In the genomic region with DNA sequence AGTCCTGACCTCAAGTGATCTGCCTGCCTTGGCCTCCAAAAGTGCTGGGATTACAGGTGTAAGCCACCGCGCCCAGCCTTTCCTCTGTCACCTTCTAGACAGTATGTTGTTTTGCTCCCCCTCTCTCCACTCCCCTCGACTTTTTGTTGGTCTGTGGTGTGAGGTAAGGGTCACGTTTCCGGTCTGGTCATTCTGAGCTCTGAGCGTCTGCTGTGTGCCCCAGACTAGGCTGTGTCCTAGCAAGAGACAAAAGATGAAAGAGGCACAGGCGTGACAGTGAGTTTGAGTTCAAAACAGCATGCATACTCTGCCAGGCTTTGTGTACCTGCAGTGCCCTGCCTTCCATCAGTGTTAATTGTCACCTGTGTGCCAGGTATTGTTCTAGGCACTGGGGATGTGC, we compare ENCODE assay signal across 17 cellular contexts.
A peak's percentile ranks its signal among the peaks of the same experiment; 100 is the strongest.
DNase-seq lines count a peak whose midpoint lies in the region; ATAC-seq and TF ChIP-seq lines count a peak whose summit lies in the region.
"Had no signal": no experiment of that assay in that cellular context is flagged by ENCODE, and none has a peak within 500 bp of the region (broad histone marks: within the 10 kb centered on the region; RNA-seq: fewer than 3 reads in every experiment).

No MANE protein-coding gene starts in this region.

- no peak overlapping the region for H3K4me3 ChIP-seq in esophagus squamous epithelium
- H3K4me3 ChIP-seq: skin epidermis had no signal

- H3K27me3 ChIP-seq in esophagus squamous epithelium: no peaks in the 10 kb centered on the region

- no peaks in the 10 kb centered on the region for H3K27me3 Mint-ChIP-seq in T-helper 1 cell treated with Interleukin-12 subunit alpha and Interleukin-12 subunit beta and Interleukin-4 antibody, amounts not matched to agents 30 μg/mL and 1 μg/mL, for 36 hours (ENCODE audit: low read depth)
- H3K27me3 Mint-ChIP-seq in stimulated activated naive B cell treated with anti-CD40 and anti-IgM and Interleukin-4, amounts not matched to agents 10 μg/mL and 1 μg/mL and 100 μg/mL, for 72 hours: no peaks in the 10 kb centered on the region
- H3K27me3 Mint-ChIP-seq: activated naive CD4-positive, alpha-beta T cell treated with anti-CD3 and anti-CD28 coated beads, Interleukin-2, amount 50 U/mL, for 24 hours; activated T-cell treated with anti-CD3 and anti-CD28 coated beads, Interleukin-2, amount 50 U/mL, for 24 hours had no signal

- WGBS in esophagus squamous epithelium, 2 donors: 82 to 89% methylated on average over 7 of the region's 7 CpGs

- intact Hi-C loops in esophagus squamous epithelium (cut with DNase I): no loop called here

- H3K27ac ChIP-seq in esophagus squamous epithelium: peak overlapping the region in 3 of 4 donors; percentile 57 to 77 (median 62)

- H3K9me3 Mint-ChIP-seq in T-helper 1 cell treated with Interleukin-12 subunit alpha and Interleukin-12 subunit beta and Interleukin-4 antibody, amounts not matched to agents 30 μg/mL and 1 μg/mL, for 36 hours: no peaks in the 10 kb centered on the region
- no peaks in the 10 kb centered on the region for H3K9me3 Mint-ChIP-seq in stimulated activated naive B cell treated with anti-CD40 and anti-IgM and Interleukin-4, amounts not matched to agents 10 μg/mL and 1 μg/mL and 100 μg/mL, for 72 hours
- H3K9me3 Mint-ChIP-seq in activated naive CD4-positive, alpha-beta T cell treated with anti-CD3 and anti-CD28 coated beads, Interleukin-2, amount 50 U/mL, for 72 hours: no peaks in the 10 kb centered on the region
- H3K9me3 Mint-ChIP-seq: activated naive CD4-positive, alpha-beta T cell treated with anti-CD3 and anti-CD28 coated beads, Interleukin-2, amount 50 U/mL, for 24 hours; activated T-cell treated with anti-CD3 and anti-CD28 coated beads, Interleukin-2, amount 50 U/mL, for 24 hours had no signal

- no peak for TF ChIP-seq CTCF in esophagus squamous epithelium (IDR thresholded peaks at IDR 0.05)

- H3K4me3 Mint-ChIP-seq in T-helper 1 cell treated with Interleukin-12 subunit alpha and Interleukin-12 subunit beta and Interleukin-4 antibody, amounts not matched to agents 30 μg/mL and 1 μg/mL, for 36 hours: no peak overlapping the region
- peak overlapping the region in 1 of 2 donors; percentile 55 for H3K4me3 Mint-ChIP-seq in stimulated activated naive B cell treated with anti-CD40 and anti-IgM and Interleukin-4, amounts not matched to agents 10 μg/mL and 1 μg/mL and 100 μg/mL, for 72 hours
- H3K4me3 Mint-ChIP-seq: activated naive CD4-positive, alpha-beta T cell treated with anti-CD3 and anti-CD28 coated beads, Interleukin-2, amount 50 U/mL, for 24 hours; activated T-cell treated with anti-CD3 and anti-CD28 coated beads, Interleukin-2, amount 50 U/mL, for 24 hours had no signal

- H3K36me3 ChIP-seq in esophagus squamous epithelium: peaks cover 0 to 60% (median 0%) of the 10 kb centered on the region in 3 donors

- H3K4me1 ChIP-seq in esophagus squamous epithelium: peaks cover 57 to 76% (median 63%) of the 10 kb centered on the region in 3 donors

- no peak for ATAC-seq in stimulated activated naive B cell treated with anti-CD40 and anti-IgM and Interleukin-4, amounts not matched to agents 10 μg/mL and 1 μg/mL and 100 μg/mL, for 72 hours (replicated peaks)
- no peak for ATAC-seq in GM21515 (IDR thresholded peaks at IDR 0.05; ENCODE audit: unreplicated experiment)
- ATAC-seq in activated naive CD4-positive, alpha-beta T cell treated with anti-CD3 and anti-CD28 coated beads, Interleukin-2, amount 50 U/mL, for 72 hours: no peak

- TF ChIP-seq POLR2A in esophagus squamous epithelium (IDR thresholded peaks at IDR 0.05): no peak

- H3K36me3 Mint-ChIP-seq in T-helper 1 cell treated with Interleukin-12 subunit alpha and Interleukin-12 subunit beta and Interleukin-4 antibody, amounts not matched to agents 30 μg/mL and 1 μg/mL, for 36 hours (ENCODE audit: low read depth): peaks cover 8% of the 10 kb centered on the region
- peaks cover 56 to 71% of the 10 kb centered on the region in 2 donors for H3K36me3 Mint-ChIP-seq in stimulated activated naive B cell treated with anti-CD40 and anti-IgM and Interleukin-4, amounts not matched to agents 10 μg/mL and 1 μg/mL and 100 μg/mL, for 72 hours
- no peaks in the 10 kb centered on the region for H3K36me3 Mint-ChIP-seq in activated naive CD4-positive, alpha-beta T cell treated with anti-CD3 and anti-CD28 coated beads, Interleukin-2, amount 50 U/mL, for 72 hours
- H3K36me3 Mint-ChIP-seq: activated naive CD4-positive, alpha-beta T cell treated with anti-CD3 and anti-CD28 coated beads, Interleukin-2, amount 50 U/mL, for 24 hours had no signal

- DNase-seq in T-helper 1 cell: no peak
- DNase-seq in NCI-H69 (lab: John Stamatoyannopoulos, UW): peak; percentile 80
- no peak for DNase-seq in esophagus squamous epithelium (lab: John Stamatoyannopoulos, UW)
- DNase-seq in stimulated activated naive B cell treated with anti-CD40 and anti-IgM and Interleukin-4, amounts not matched to agents 10 μg/mL and 1 μg/mL and 100 μg/mL, for 72 hours: no peak
- no peak for DNase-seq in HuH-7.5 (ENCODE audit: low spot score)
- no peak for DNase-seq in activated naive CD4-positive, alpha-beta T cell treated with anti-CD3 and anti-CD28 coated beads, Interleukin-2, amount 50 U/mL, for 72 hours (ENCODE audit: low spot score in 2 of 2)
- DNase-seq: activated CD4-positive, alpha-beta T cell treated with anti-CD3 and anti-CD28 coated beads for 48 hours; activated T-cell treated with anti-CD3 and anti-CD28 coated beads, Interleukin-2, amount 50 U/mL, for 24 hours; C1 segment of cervical spinal cord; hypothalamus; NCI-H1417 treated with DMSO at 0.1 percent for 48 hours; Right ventricle myocardium superior; T1000 had no signal

- H3K27ac Mint-ChIP-seq in T-helper 1 cell treated with Interleukin-12 subunit alpha and Interleukin-12 subunit beta and Interleukin-4 antibody, amounts not matched to agents 30 μg/mL and 1 μg/mL, for 36 hours: peak overlapping the region; percentile 45
- H3K27ac Mint-ChIP-seq in stimulated activated naive B cell treated with anti-CD40 and anti-IgM and Interleukin-4, amounts not matched to agents 10 μg/mL and 1 μg/mL and 100 μg/mL, for 72 hours: peak overlapping the region; percentile 82
- H3K27ac Mint-ChIP-seq in activated naive CD4-positive, alpha-beta T cell treated with anti-CD3 and anti-CD28 coated beads, Interleukin-2, amount 50 U/mL, for 72 hours: no peak overlapping the region
- H3K27ac Mint-ChIP-seq: activated naive CD4-positive, alpha-beta T cell treated with anti-CD3 and anti-CD28 coated beads, Interleukin-2, amount 50 U/mL, for 24 hours; activated T-cell treated with anti-CD3 and anti-CD28 coated beads, Interleukin-2, amount 50 U/mL, for 24 hours had no signal

- no peaks in the 10 kb centered on the region for H3K9me3 ChIP-seq in esophagus squamous epithelium

- peaks cover 18% of the 10 kb centered on the region for H3K4me1 Mint-ChIP-seq in T-helper 1 cell treated with Interleukin-12 subunit alpha and Interleukin-12 subunit beta and Interleukin-4 antibody, amounts not matched to agents 30 μg/mL and 1 μg/mL, for 36 hours (ENCODE audit: low read depth)
- peaks cover 78 to 99% of the 10 kb centered on the region in 2 donors for H3K4me1 Mint-ChIP-seq in stimulated activated naive B cell treated with anti-CD40 and anti-IgM and Interleukin-4, amounts not matched to agents 10 μg/mL and 1 μg/mL and 100 μg/mL, for 72 hours
- H3K4me1 Mint-ChIP-seq: activated naive CD4-positive, alpha-beta T cell treated with anti-CD3 and anti-CD28 coated beads, Interleukin-2, amount 50 U/mL, for 24 hours had no signal

Comparison
In these comparisons a context has a peak if more than half of its experiments do, and no peak if none do; other contexts are left out.
1. H3K27ac Mint-ChIP-seq: peak in T-helper 1 cell treated with Interleukin-12 subunit alpha and Interleukin-12 subunit beta and Interleukin-4 antibody, amounts not matched to agents 30 μg/mL and 1 μg/mL, for 36 hours (single experiment) and stimulated activated naive B cell treated with anti-CD40 and anti-IgM and Interleukin-4, amounts not matched to agents 10 μg/mL and 1 μg/mL and 100 μg/mL, for 72 hours (single experiment); none in activated naive CD4-positive, alpha-beta T cell treated with anti-CD3 and anti-CD28 coated beads, Interleukin-2, amount 50 U/mL, for 72 hours (0 of 2).